Comparison of ENCODE assay signal across 21 cellular contexts in genomic region chr15:35547775-35548364, GRCh38. TPM values are rescaled to one million over a fixed set of nuclear protein-coding genes. Genes with fewer than 3 reads are reported as not detected.
DNase-seq lines count a peak whose midpoint lies in the region; ATAC-seq and TF ChIP-seq lines count a peak whose summit lies in the region.
"Had no signal": no experiment of that assay in that cellular context is flagged by ENCODE, and none has a peak within 500 bp of the region (broad histone marks: within the 10 kb centered on the region; RNA-seq: fewer than 3 reads in every experiment).

No MANE protein-coding gene starts in this region.

- H3F3A ChIP-seq in neural progenitor cell (ENCODE audit: low read depth), result peaks cover 60% of the 10 kb centered on the region

- H3K4me3 Mint-ChIP-seq in neural progenitor cell, result peak overlapping the region; percentile 70

- H3K36me3 Mint-ChIP-seq in neural progenitor cell, result peaks cover 3% of the 10 kb centered on the region
- H3K36me3 Mint-ChIP-seq: activated naive CD4-positive, alpha-beta T cell treated with anti-CD3 and anti-CD28 coated beads, Interleukin-2, amount 10 ng/mL, durations not matched to agents 7 days and 5 days; CD4-positive, CD25-positive, alpha-beta regulatory T cell had no signal

- peaks cover 33% of the 10 kb centered on the region for H3K79me2 ChIP-seq in neural progenitor cell (ENCODE audit: low read depth)

- no peaks in the 10 kb centered on the region for H3K36me3 ChIP-seq in ES-I3 (ENCODE audit: insufficient read depth, low read length)
- H3K36me3 ChIP-seq in NT2/D1 (ENCODE audit: insufficient read depth, insufficient read length, low read length), result no peaks in the 10 kb centered on the region
- no peaks in the 10 kb centered on the region for H3K36me3 ChIP-seq in neural progenitor cell
- H3K36me3 ChIP-seq: neutrophil, WERI-Rb-1 had no signal

- peak; percentile 61 for DNase-seq in NT2/D1 (ENCODE audit: low read depth, low spot score)
- peak; percentile 82 for DNase-seq in iPS DF 4.7 (ENCODE audit: extremely low read depth, low spot score)
- DNase-seq in neural progenitor cell (ENCODE audit: low spot score), result peak; percentile 69
- no peak for DNase-seq in DMS153 (lab: John Stamatoyannopoulos, UW)
- no peak for DNase-seq in T1000 (lab: John Stamatoyannopoulos, UW)
- DNase-seq: activated CD8-positive, alpha-beta T cell treated with anti-CD3 and anti-CD28 coated beads for 36 hours; activated naive CD4-positive, alpha-beta T cell treated with anti-CD3 and anti-CD28 coated beads, Interleukin-2, amount 10 ng/mL, durations not matched to agents 7 days and 5 days; activated T-cell treated with anti-CD3 and anti-CD28 coated beads, Interleukin-2, amount 50 U/mL, for 24 hours; CD4-positive, CD25-positive, alpha-beta regulatory T cell; heart left ventricle; left cardiac atrium; NCI-H1417 treated with DMSO at 0.1 percent for 48 hours; NCI-H2171; NCI-H526 treated with DMSO at 0.1 percent for 48 hours; SHP77; T-helper 1 cell; WERI-Rb-1 had no signal

- H3K4me3 ChIP-seq in NT2/D1 (ENCODE audit: insufficient read length, low read depth), result no peak overlapping the region
- H3K4me3 ChIP-seq in neural progenitor cell, result peak overlapping the region; percentile 43

- H3K27ac Mint-ChIP-seq in neural progenitor cell, result no peak overlapping the region
- H3K27ac Mint-ChIP-seq: activated CD8-positive, alpha-beta T cell treated with anti-CD3 and anti-CD28 coated beads for 36 hours had no signal

- H3K9me3 Mint-ChIP-seq in neural progenitor cell, result no peaks in the 10 kb centered on the region
- H3K9me3 Mint-ChIP-seq: activated CD8-positive, alpha-beta T cell treated with anti-CD3 and anti-CD28 coated beads for 36 hours; activated naive CD4-positive, alpha-beta T cell treated with anti-CD3 and anti-CD28 coated beads, Interleukin-2, amount 10 ng/mL, durations not matched to agents 7 days and 5 days; activated T-cell treated with anti-CD3 and anti-CD28 coated beads, Interleukin-2, amount 50 U/mL, for 24 hours had no signal

- H3K27ac ChIP-seq in neural progenitor cell, result peak overlapping the region; percentile 97
- H3K27ac ChIP-seq: neutrophil, WERI-Rb-1 had no signal

- no peak overlapping the region for H2AFZ ChIP-seq in neural progenitor cell (replicated peaks)

- peaks cover 47% of the 10 kb centered on the region for H3K4me1 Mint-ChIP-seq in neural progenitor cell

- peak overlapping the region; percentile 81 for H3K4me2 ChIP-seq in neural progenitor cell

- H3K27me3 Mint-ChIP-seq in neural progenitor cell (ENCODE audit: insufficient read depth, low read depth), result peaks cover 4% of the 10 kb centered on the region
- H3K27me3 Mint-ChIP-seq: activated CD8-positive, alpha-beta T cell treated with anti-CD3 and anti-CD28 coated beads for 36 hours; activated T-cell treated with anti-CD3 and anti-CD28 coated beads, Interleukin-2, amount 50 U/mL, for 24 hours had no signal

- H3K4me1 ChIP-seq in ES-I3 (ENCODE audit: insufficient read depth, low read length) (peaks cover 24% of the 10 kb centered on the region; the same call in 1 of the 2 replicates), NT2/D1 (ENCODE audit: insufficient read depth, insufficient read length) (no peaks in the 10 kb centered on the region), neural progenitor cell (peaks cover 66% of the 10 kb centered on the region)

- no peak for TF ChIP-seq CTCF in neural progenitor cell (IDR thresholded peaks at IDR 0.05)

- no peaks in the 10 kb centered on the region for H4K20me1 ChIP-seq in neural progenitor cell (ENCODE audit: low read depth)

- no peak for ATAC-seq in HG02610 (IDR thresholded peaks at IDR 0.05; ENCODE audit: unreplicated experiment)
- no peak for ATAC-seq in GM19395 (IDR thresholded peaks at IDR 0.05; ENCODE audit: unreplicated experiment)
- ATAC-seq: activated CD8-positive, alpha-beta T cell treated with anti-CD3 and anti-CD28 coated beads for 36 hours; heart left ventricle; left cardiac atrium had no signal

- H3K27me3 ChIP-seq in NT2/D1 (ENCODE audit: insufficient read depth, insufficient read length), result no peaks in the 10 kb centered on the region
- H3K27me3 ChIP-seq in neural progenitor cell, result no peaks in the 10 kb centered on the region
- H3K27me3 ChIP-seq: heart left ventricle, neutrophil had no signal

- H3K9me3 ChIP-seq in ES-I3 (ENCODE audit: control insufficient read depth, insufficient read depth, low read length) (no peaks in the 10 kb centered on the region), NT2/D1 (ENCODE audit: insufficient read depth, low read length) (no peaks in the 10 kb centered on the region), neural progenitor cell (ENCODE audit: low read depth) (no peaks in the 10 kb centered on the region)
- H3K9me3 ChIP-seq: heart left ventricle, neutrophil had no signal

- peak overlapping the region; percentile 83; the same call in 1 of the 2 replicates for H3K9ac ChIP-seq in ES-I3 (ENCODE audit: low read depth, low read length)
- H3K9ac ChIP-seq in NT2/D1 (ENCODE audit: insufficient read length, low read depth), result no peak overlapping the region
- no peak overlapping the region for H3K9ac ChIP-seq in neural progenitor cell

RNA-seq across cellular contexts. Expression of gene DPH6, which starts 1.9 kb away (rescaled TPM):
- total RNA-seq in neural progenitor cell (ENCODE audit: low replicate concordance), result 27.2 and 41.1 TPM in 2 replicates

Comparison
In these comparisons a context has a peak if more than half of its experiments do, and no peak if none do; other contexts are left out.
1. DNase-seq: peak in NT2/D1 (single experiment), iPS DF 4.7 (single experiment) and neural progenitor cell (single experiment); none in DMS153 (single experiment) and T1000 (single experiment).